In the genomic region with DNA sequence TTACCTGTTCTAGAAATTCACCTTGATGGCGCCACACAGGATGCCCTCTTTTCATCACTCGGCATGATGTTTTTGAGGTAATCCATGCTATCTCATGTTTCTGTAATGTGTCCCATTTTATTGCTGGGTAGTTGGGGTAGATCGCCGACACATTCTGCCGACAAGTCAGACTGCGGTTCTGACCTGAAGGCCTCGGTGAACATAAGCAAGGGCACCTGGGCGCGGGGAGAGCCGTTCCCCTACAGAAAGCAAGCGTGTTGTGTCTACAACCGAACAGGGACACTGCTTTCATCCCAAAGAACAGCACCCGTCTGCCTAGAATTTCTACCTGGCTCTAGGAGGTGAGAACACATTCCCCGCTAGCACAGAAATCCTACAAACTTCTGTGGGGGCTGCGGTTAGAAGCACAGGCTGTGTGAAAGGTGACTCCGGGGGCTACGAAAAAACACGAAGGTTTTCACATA, we compare ENCODE assay signal across 8 cellular contexts.
A peak's percentile ranks its signal among the peaks of the same experiment; 100 is the strongest.
DNase-seq lines count a peak whose midpoint lies in the region; ATAC-seq and TF ChIP-seq lines count a peak whose summit lies in the region.

No MANE protein-coding gene starts in this region.

- 11% methylated on average over 18 of the region's 18 CpGs for WGBS in thymus

- no peaks in the 10 kb centered on the region for H3K9me3 Mint-ChIP-seq in activated CD4-positive, alpha-beta T cell treated with anti-CD3 and anti-CD28 coated beads, Interleukin-2, amount 10 ng/mL, durations not matched to agents 7 days and 5 days
- H3K9me3 Mint-ChIP-seq in activated T-helper 17 cell treated with anti-CD3 and anti-CD28 coated beads, Interleukin-2, amount 50 U/mL, for 72 hours: no peaks in the 10 kb centered on the region

- peak overlapping the region; percentile 100 for H3K27ac Mint-ChIP-seq in activated CD4-positive, alpha-beta T cell treated with anti-CD3 and anti-CD28 coated beads, Interleukin-2, amount 10 ng/mL, durations not matched to agents 7 days and 5 days
- H3K27ac Mint-ChIP-seq in activated T-helper 17 cell treated with anti-CD3 and anti-CD28 coated beads, Interleukin-2, amount 50 U/mL, for 72 hours: peak overlapping the region; percentile 99

- H3K36me3 ChIP-seq in kidney epithelial cell (ENCODE audit: control insufficient read depth, insufficient read depth, low read length): no peaks in the 10 kb centered on the region
- H3K36me3 ChIP-seq in thymus (ENCODE audit: control insufficient read depth, insufficient read depth): no peaks in the 10 kb centered on the region

- no peak overlapping the region for H3K27ac ChIP-seq in thymus (ENCODE audit: low read depth)

- peaks cover 38% of the 10 kb centered on the region for H3K4me1 Mint-ChIP-seq in activated CD4-positive, alpha-beta T cell treated with anti-CD3 and anti-CD28 coated beads, Interleukin-2, amount 10 ng/mL, durations not matched to agents 7 days and 5 days
- peaks cover 9% of the 10 kb centered on the region for H3K4me1 Mint-ChIP-seq in activated T-helper 17 cell treated with anti-CD3 and anti-CD28 coated beads, Interleukin-2, amount 50 U/mL, for 72 hours

- H3K36me3 Mint-ChIP-seq in activated CD4-positive, alpha-beta T cell treated with anti-CD3 and anti-CD28 coated beads, Interleukin-2, amount 10 ng/mL, durations not matched to agents 7 days and 5 days (ENCODE audit: low read depth): no peaks in the 10 kb centered on the region
- no peaks in the 10 kb centered on the region for H3K36me3 Mint-ChIP-seq in activated T-helper 17 cell treated with anti-CD3 and anti-CD28 coated beads, Interleukin-2, amount 50 U/mL, for 72 hours (ENCODE audit: low read depth)

- TF ChIP-seq CTCF in kidney epithelial cell (IDR thresholded peaks at IDR 0.05; ENCODE audit: insufficient read depth, low read length, poor library complexity, severe bottlenecking) (no peak), GM20000 (IDR thresholded peaks at IDR 0.05; ENCODE audit: extremely low read depth, missing control alignments) (no peak)

- no peaks in the 10 kb centered on the region for H3K4me1 ChIP-seq in thymus (ENCODE audit: control insufficient read depth, insufficient read depth, low read length)

- no peak for ATAC-seq in activated T-helper 17 cell treated with anti-CD3 and anti-CD28 coated beads, Interleukin-2, amount 50 U/mL, for 72 hours (replicated peaks)
- ATAC-seq in GM18519 (IDR thresholded peaks at IDR 0.05; ENCODE audit: low FRiP score, unreplicated experiment): no peak

- peak overlapping the region; percentile 86 for H3K4me3 Mint-ChIP-seq in activated CD4-positive, alpha-beta T cell treated with anti-CD3 and anti-CD28 coated beads, Interleukin-2, amount 10 ng/mL, durations not matched to agents 7 days and 5 days
- H3K4me3 Mint-ChIP-seq in activated T-helper 17 cell treated with anti-CD3 and anti-CD28 coated beads, Interleukin-2, amount 50 U/mL, for 72 hours: peak overlapping the region; percentile 94

- no peaks in the 10 kb centered on the region for H3K9me3 ChIP-seq in thymus (ENCODE audit: control insufficient read depth)

- POLR2A ChIA-PET in activated CD4-positive, alpha-beta T cell treated with anti-CD3 and anti-CD28 coated beads, Interleukin-2, amount 10 ng/mL, durations not matched to agents 7 days and 5 days (lab: Charles Lee): interaction anchor here (0.5 to 2.0 kb wide), 14 partner anchors 12 to 295 kb away, joined by 3 to 71 read pairs (median 6); no protein-coding TSS in a partner anchor

- CTCF ChIA-PET in activated CD4-positive, alpha-beta T cell treated with anti-CD3 and anti-CD28 coated beads, Interleukin-2, amount 10 ng/mL, durations not matched to agents 7 days and 5 days (lab: Charles Lee): interaction anchor here (0.9 to 1.4 kb wide), 6 partner anchors 11 to 70 kb away, joined by 3 to 6 read pairs (median 3); no protein-coding TSS in a partner anchor

- H3K4me3 ChIP-seq in kidney epithelial cell (ENCODE audit: low read depth, low read length) (peak overlapping the region; percentile 38), thymus (ENCODE audit: low read length) (peak overlapping the region; percentile 49)

- H3K27me3 ChIP-seq in kidney epithelial cell (ENCODE audit: control insufficient read depth, insufficient read depth, low read length) (peaks cover 7% of the 10 kb centered on the region), thymus (ENCODE audit: control insufficient read depth, insufficient read depth) (peaks cover 7% of the 10 kb centered on the region)

- DNase-seq in activated CD4-positive, alpha-beta T cell treated with anti-CD3 and anti-CD28 coated beads, Interleukin-2, amount 10 ng/mL, durations not matched to agents 7 days and 5 days: no peak
- no peak for DNase-seq in activated CD4-positive, alpha-beta T cell treated with anti-CD3 and anti-CD28 coated beads for 48 hours
- DNase-seq in kidney epithelial cell (ENCODE audit: low read depth) (no peak), HuH-7.5 (ENCODE audit: low spot score) (no peak), GM20000 (ENCODE audit: low spot score) (no peak)

- peaks cover 28% of the 10 kb centered on the region for H3K27me3 Mint-ChIP-seq in activated CD4-positive, alpha-beta T cell treated with anti-CD3 and anti-CD28 coated beads, Interleukin-2, amount 10 ng/mL, durations not matched to agents 7 days and 5 days
- peaks cover 9% of the 10 kb centered on the region for H3K27me3 Mint-ChIP-seq in activated T-helper 17 cell treated with anti-CD3 and anti-CD28 coated beads, Interleukin-2, amount 50 U/mL, for 72 hours
